Comparison of ENCODE assay signal across 1 cellular context in the genomic region with DNA sequence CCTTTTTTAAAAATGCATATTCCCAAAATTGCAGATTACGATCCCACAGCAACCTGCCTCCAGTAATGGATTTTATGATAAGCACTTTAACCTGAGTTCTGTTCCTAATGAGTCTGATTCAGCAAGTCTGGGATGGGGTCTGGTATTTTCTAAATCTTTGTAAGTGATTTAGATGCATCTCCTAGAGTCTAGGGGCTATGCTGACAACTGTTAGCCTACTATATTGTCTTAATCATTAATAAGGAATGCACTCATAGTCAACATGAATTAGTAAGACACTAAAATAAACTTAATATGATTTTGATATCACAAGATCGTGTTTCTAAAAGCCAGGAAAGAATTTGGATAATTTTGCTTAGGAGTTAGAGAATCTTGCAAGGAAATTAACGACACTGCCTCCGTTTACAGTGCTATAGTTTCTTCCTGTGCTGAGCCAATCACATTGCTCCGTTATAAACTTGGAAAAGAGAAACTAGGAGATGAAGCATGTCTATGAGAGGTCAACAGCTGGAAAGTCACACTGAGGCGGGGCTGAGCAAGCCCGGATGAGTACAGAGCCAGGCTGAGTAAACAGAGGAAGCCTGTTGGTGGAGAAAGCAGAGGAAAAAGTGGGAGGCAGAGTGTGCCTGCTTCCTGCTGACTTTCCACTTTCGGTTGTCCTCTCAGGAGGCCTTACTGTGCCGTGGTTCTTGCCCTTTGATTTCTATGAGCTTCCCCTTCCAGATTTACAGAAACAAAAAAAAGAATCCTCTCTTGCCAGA.
TF ChIP-seq lines count a peak whose summit lies in the region.

No MANE protein-coding gene starts in this region.

TF ChIP-seq in endothelial cell of umbilical vein, 7 proteins besides CTCF, POLR2A, EP300 and RAD21:
- TF ChIP-seq FOS (IDR thresholded peaks at IDR 0.05; ENCODE audit: borderline replicate concordance, insufficient read depth, low read length) (peak; percentile 47), MAX (IDR thresholded peaks at IDR 0.05; ENCODE audit: insufficient read depth, insufficient read length) (peak; percentile 34), EZH2 (IDR thresholded peaks at IDR 0.05; ENCODE audit: borderline replicate concordance, low read depth, low read length, severe bottlenecking) (no peak), JUN (IDR thresholded peaks at IDR 0.05; ENCODE audit: borderline replicate concordance, insufficient read depth, insufficient read length, low read depth) (peak; percentile 41), MYC (IDR thresholded peaks at IDR 0.05; ENCODE audit: low read depth, low read length) (no peak), POLR2AphosphoS5 (IDR thresholded peaks at IDR 0.05; ENCODE audit: insufficient read depth, low read depth, low read length) (peak; percentile 87)
TF ChIP-seq in endothelial cell of umbilical vein: peak in this region for 4.
